Comparison of ENCODE assay signal across 14 cellular contexts in genomic region chr20:62686869-62687830, GRCh38. TPM values are rescaled to one million over a fixed set of nuclear protein-coding genes. Genes with fewer than 3 reads are reported as not detected.
DNase-seq lines count a peak whose midpoint lies in the region; ATAC-seq, FAIRE-seq and TF ChIP-seq lines count a peak whose summit lies in the region.
"Had no signal": no experiment of that assay in that cellular context is flagged by ENCODE, and none has a peak within 500 bp of the region (broad histone marks: within the 10 kb centered on the region; RNA-seq: fewer than 3 reads in every experiment).

No MANE protein-coding gene starts in this region.

- H3K27me3 ChIP-seq in mammary epithelial cell (ENCODE audit: insufficient read depth, low read length) = no peaks in the 10 kb centered on the region
- H3K27me3 ChIP-seq in K562 (ENCODE audit: control insufficient read depth in 2 of 2, insufficient read depth in 2 of 2, low read length in 2 of 2) = peaks cover 34 to 55% of the 10 kb centered on the region in 2 experiments

- POLR2A ChIA-PET in MCF 10A (lab: Yijun Ruan, JAX) = interaction anchor here (1.1 kb wide), 1 partner anchor 86 kb away, joined by 3 read pairs; no protein-coding TSS in a partner anchor
- POLR2A ChIA-PET in K562 (lab: Yijun Ruan, JAX) = interaction anchor here (0.6 to 1.3 kb wide), 2 partner anchors 13 to 14 kb away, joined by 3 to 6 read pairs; no protein-coding TSS in a partner anchor

- H3K79me2 ChIP-seq in mammary epithelial cell (ENCODE audit: insufficient read depth, low read length) (no peaks in the 10 kb centered on the region), K562 (ENCODE audit: control insufficient read depth, insufficient read depth, low read length) (no peaks in the 10 kb centered on the region)

- DNase-seq in MCF 10A (ENCODE audit: unreplicated experiment) (peak; percentile 75), mammary epithelial cell (no peak), K562 (ENCODE audit: extremely low read depth in 1 of 4, low spot score in 3 of 4) (no peak), left colon (peak; percentile 45 to 59), HUDEP-2 (lab: John Stamatoyannopoulos, UW; ENCODE audit: unreplicated experiment in 76 of 76) (no peak), frontal cortex (ENCODE audit: low spot score in 2 of 2) (no peak), SHP77 (lab: John Stamatoyannopoulos, UW) (no peak)
- DNase-seq: Caco-2, H9, Karpas-422 had no signal

- in situ Hi-C loops in mammary epithelial cell (cut with MboI; ENCODE audit: low sequenced_read_pairs in 2 of 2) = loop anchor here in 1 of 2 donors (25.0 kb wide), 1 partner anchor 100 kb away; the partner anchor contains the start of gene MRGBP
- in situ Hi-C loops in K562 (cut with MboI) = no loop called here

- CTCF ChIA-PET in MCF 10A (lab: Yijun Ruan, JAX) = interaction anchor here (0.7 to 4.1 kb wide), 3 partner anchors 104 to 588 kb away, joined by 3 to 26 read pairs (median 10); no protein-coding TSS in a partner anchor
- CTCF ChIA-PET in mammary epithelial cell (lab: Charles Lee; ENCODE audit: low non-redundant PET) = no interaction called here
- CTCF ChIA-PET in K562 (lab: Yijun Ruan, JAX; ENCODE audit: low intra/inter-chr PET ratio) = no interaction called here

- dilution Hi-C loops in mammary epithelial cell (cut with HindIII; ENCODE audit: low sequenced_read_pairs) = loop anchor here (5.0 kb wide), 1 partner anchor 45 kb away; no protein-coding TSS in a partner anchor

- no peaks in the 10 kb centered on the region for H3K9me1 ChIP-seq in K562 (ENCODE audit: control insufficient read depth, insufficient read depth, low read length)

- TF ChIP-seq EP300 in K562 (IDR thresholded peaks at IDR 0.05; ENCODE audit: low read length) = no peak

- WGBS in mammary epithelial cell (ENCODE audit: low coverage, missing lambda C conversion rate) = 61% methylated on average over 16 of the region's 37 CpGs
- 51% methylated on average over 29 of the region's 37 CpGs for WGBS in K562 (ENCODE audit: insufficient coverage, low coverage, missing lambda C conversion rate)

- intact Hi-C loops in MCF 10A (cut with micrococcal nuclease) (no loop called here), mammary epithelial cell (cut with micrococcal nuclease) (no loop called here), K562 (cut with micrococcal nuclease) (loop anchor here (5.0 kb wide), 1 partner anchor 105 kb away; no protein-coding TSS in a partner anchor), left colon (cut with DNase I, micrococcal nuclease) (no loop called here)

- no peak overlapping the region for H3K4me3 Mint-ChIP-seq in MCF 10A (ENCODE audit: unreplicated experiment)

- H3K36me3 ChIP-seq in mammary epithelial cell (ENCODE audit: insufficient read depth, low read length) (no peaks in the 10 kb centered on the region), K562 (ENCODE audit: control insufficient read depth, insufficient read depth, low read length) (no peaks in the 10 kb centered on the region)

- H4K20me1 ChIP-seq in mammary epithelial cell (ENCODE audit: insufficient read depth, low read length) = no peaks in the 10 kb centered on the region
- H4K20me1 ChIP-seq in K562 (replicated peaks; ENCODE audit: control insufficient read depth, insufficient read depth, low read length) = 0 out of 2 replicates have a peak, but pooled peaks cover 3% of the 10 kb centered on the region

- H3K36me3 Mint-ChIP-seq in MCF 10A (ENCODE audit: insufficient read depth, unreplicated experiment) = no peaks in the 10 kb centered on the region

- ATAC-seq in K562 = no peak
- peak; percentile 84 for ATAC-seq in left colon
- ATAC-seq in HG03439 (IDR thresholded peaks at IDR 0.05; ENCODE audit: unreplicated experiment) = no peak

- H2AFZ ChIP-seq in mammary epithelial cell (ENCODE audit: low read depth, low read length) = no peak overlapping the region
- H2AFZ ChIP-seq in K562 (ENCODE audit: low read depth, low read length) = no peak overlapping the region

- H3K27ac ChIP-seq in mammary epithelial cell (ENCODE audit: insufficient read depth, low read depth, low read length) (no peak overlapping the region), K562 (ENCODE audit: extremely low read depth, low read depth, low read length) (no peak overlapping the region)
- H3K27ac ChIP-seq: C4-2B had no signal

- TF ChIP-seq RAD21 in K562 (CRISPR knock-in tag; conservative IDR thresholded peaks at IDR 0.05 in 1 of 2, IDR thresholded peaks at IDR 0.05 in 1 of 2) = no peak

- H3K4me3 ChIP-seq in mammary epithelial cell (replicated peaks in 1 of 3; ENCODE audit: insufficient read depth in 1 of 3, low read depth in 2 of 3, low read length in 3 of 3) (no peak overlapping the region), K562 (no peak overlapping the region)

- no peak overlapping the region for H3K4me2 ChIP-seq in mammary epithelial cell (ENCODE audit: insufficient read depth, low read depth, low read length)
- no peak overlapping the region for H3K4me2 ChIP-seq in K562 (ENCODE audit: insufficient read depth, low read length)

- TF ChIP-seq POLR2A in K562 (conservative IDR thresholded peaks at IDR 0.05) = no peak

- H3K9ac ChIP-seq in mammary epithelial cell (ENCODE audit: insufficient read depth, low read length) (no peak overlapping the region), K562 (ENCODE audit: insufficient read depth in 1 of 2, low read depth in 2 of 2, low read length in 2 of 2) (no peak overlapping the region; a peak in 1 of 4 replicates)

- H3K27ac Mint-ChIP-seq in MCF 10A (ENCODE audit: low read depth, unreplicated experiment) = no peak overlapping the region
- H3K27ac Mint-ChIP-seq: H9 had no signal

- no peak for FAIRE-seq in K562 (lab: Jason Lieb, UNC)
- FAIRE-seq in frontal cortex (lab: Jason Lieb, UNC) = no peak

- no peak for TF ChIP-seq CTCF in MCF 10A (IDR thresholded peaks at IDR 0.05; ENCODE audit: unreplicated experiment)
- TF ChIP-seq CTCF in mammary epithelial cell (conservative IDR thresholded peaks at IDR 0.05 in 1 of 2, IDR thresholded peaks at IDR 0.05 in 1 of 2; ENCODE audit: extremely low read depth in 1 of 2, insufficient read depth in 1 of 2, low read depth in 1 of 2, low read length in 2 of 2) = no peak
- TF ChIP-seq CTCF in K562 (IDR thresholded peaks at IDR 0.05 in 2 of 3, conservative IDR thresholded peaks at IDR 0.05 in 1 of 3; ENCODE audit: insufficient read depth in 2 of 3, low read depth in 1 of 3, low read length in 3 of 3) = no peak

- BruUV-seq in MCF 10A (replicated peaks; lab: Mats Ljungman, UMichigan) = no TSS peak
- no TSS peak for BruUV-seq in mammary epithelial cell (replicated peaks; lab: Mats Ljungman, UMichigan)
- BruUV-seq in K562 (replicated peaks; lab: Mats Ljungman, UMichigan) = no TSS peak

- H3K27me3 Mint-ChIP-seq in MCF 10A (ENCODE audit: insufficient read depth, unreplicated experiment) = no peaks in the 10 kb centered on the region

- no peaks in the 10 kb centered on the region for H3K9me3 Mint-ChIP-seq in MCF 10A (ENCODE audit: unreplicated experiment)
- H3K9me3 Mint-ChIP-seq: H9 had no signal

- H3K4me1 Mint-ChIP-seq in MCF 10A (ENCODE audit: insufficient read depth, unreplicated experiment) = peaks cover 5% of the 10 kb centered on the region

- H3K9me3 ChIP-seq in mammary epithelial cell (replicated peaks; ENCODE audit: insufficient read depth, low read length) = no peaks in the 10 kb centered on the region
- no peaks in the 10 kb centered on the region for H3K9me3 ChIP-seq in K562 (replicated peaks; ENCODE audit: control insufficient read depth, insufficient read depth, low read depth, low read length)
- H3K9me3 ChIP-seq: Caco-2 had no signal

- peaks cover 11% of the 10 kb centered on the region for H3K4me1 ChIP-seq in mammary epithelial cell (ENCODE audit: insufficient read depth, low read length)
- H3K4me1 ChIP-seq in K562 (replicated peaks in 1 of 2; ENCODE audit: control insufficient read depth in 2 of 2, insufficient read depth in 2 of 2, low read length in 2 of 2) = peaks cover 15 to 65% of the 10 kb centered on the region in 2 experiments

RNA-seq across cellular contexts. Expression of gene NTSR1, which starts 21.5 kb away (rescaled TPM):
- 4.5 and 6.2 TPM in 2 replicates for total RNA-seq in MCF 10A (2022)
- under 1 TPM in 1 of 2 donors, not detected in 1; 0.14 TPM for total RNA-seq in mammary epithelial cell
- 0.82 TPM for polyA plus RNA-seq in mammary epithelial cell
- polyA minus RNA-seq in mammary epithelial cell = 0.83 TPM
- 0.25 TPM in 1 of 2 replicates, not detected in the other for total RNA-seq in K562 (2011; cell fraction: chromatin; rRNA removed; ENCODE audit: low replicate concordance)
- 0.17 TPM in 1 of 2 replicates, not detected in the other for total RNA-seq in K562 (2011; cell fraction: nucleolus; rRNA removed)
- total RNA-seq in K562 (2011; cell fraction: nucleoplasm; rRNA removed) = 0.15 TPM in 2 replicates
- total RNA-seq in K562 (2014; rRNA removed) = 0.41 TPM in 1 of 2 replicates, not detected in the other
- 0.04 TPM in 1 of 2 replicates, not detected in the other for total RNA-seq in K562 (2014; rRNA removed; fragmentation: Illumina TruSeq; extraction: Trizol)
- 0.14 and 0.15 TPM in 2 replicates for total RNA-seq in K562 (2015; rRNA removed; fragmentation: Illumina TruSeq; extraction: Trizol)
- 0.38 and 0.40 TPM in 2 replicates for total RNA-seq in K562 (2021)
- polyA plus RNA-seq in K562 (2011; rRNA removed) = 0.07 and 0.12 TPM in 2 replicates
- polyA plus RNA-seq in K562 (2011; cell fraction: cytosol; rRNA removed) = 0.10 and 0.31 TPM in 2 replicates
- 0.13 and 0.24 TPM in 2 replicates for polyA plus RNA-seq in K562 (2011; cell fraction: nucleus; rRNA removed)
- 0.51 and 0.61 TPM in 2 replicates for polyA plus RNA-seq in K562 (2012)
- 0.22 and 0.25 TPM in 2 replicates for polyA plus RNA-seq in K562 (2014; fragmentation: Illumina TruSeq; extraction: Trizol)
- not detected for polyA plus RNA-seq in K562 (2014; fragmentation: Nextera tagmentation; extraction: Ambion mirVana)
- polyA plus RNA-seq in K562 (2014; rRNA removed) = 0.04 and 0.12 TPM in 2 replicates
- 0.06 and 0.07 TPM in 2 replicates for polyA minus RNA-seq in K562 (2011; rRNA and poly(A)+ RNA removed)
- not detected in 2 replicates for polyA minus RNA-seq in K562 (2011; cell fraction: cytosol; rRNA and poly(A)+ RNA removed)
- polyA minus RNA-seq in K562 (2011; cell fraction: nucleus; rRNA and poly(A)+ RNA removed) = 0.13 TPM in 1 of 2 replicates, not detected in the other
- 1 to 10 TPM in 1 of 2 donors, not detected in 1; 2.3 TPM for total RNA-seq in left colon
- 4.9 TPM for total RNA-seq in frontal cortex
- total RNA-seq: OCI-LY7, SK-MEL-5 had no signal

RNA-seq across cellular contexts. Expression of gene SLCO4A1, which starts 44.8 kb away (rescaled TPM):
- 23.8 and 27.0 TPM in 2 replicates for total RNA-seq in MCF 10A (2022)
- under 1 TPM; 0.17 to 0.33 TPM for total RNA-seq in mammary epithelial cell
- 0.99 TPM for polyA plus RNA-seq in mammary epithelial cell
- 1.3 TPM for polyA minus RNA-seq in mammary epithelial cell
- 21.8 and 48.7 TPM in 2 replicates for total RNA-seq in K562 (2011; cell fraction: chromatin; rRNA removed; ENCODE audit: low replicate concordance)
- 35.3 and 40.5 TPM in 2 replicates for total RNA-seq in K562 (2011; cell fraction: nucleolus; rRNA removed)
- total RNA-seq in K562 (2011; cell fraction: nucleoplasm; rRNA removed) = 24.4 TPM in 2 replicates
- total RNA-seq in K562 (2014; rRNA removed) = 16.2 and 26.3 TPM in 2 replicates
- total RNA-seq in K562 (2014; rRNA removed; fragmentation: Illumina TruSeq; extraction: Trizol) = 6.8 and 7.3 TPM in 2 replicates
- total RNA-seq in K562 (2015; rRNA removed; fragmentation: Illumina TruSeq; extraction: Trizol) = 12.1 and 13.9 TPM in 2 replicates
- 21.9 and 25.2 TPM in 2 replicates for total RNA-seq in K562 (2021)
- 12.3 and 13.2 TPM in 2 replicates for polyA plus RNA-seq in K562 (2011; rRNA removed)
- 10.5 and 25.9 TPM in 2 replicates for polyA plus RNA-seq in K562 (2011; cell fraction: cytosol; rRNA removed)
- 46.8 and 83.4 TPM in 2 replicates for polyA plus RNA-seq in K562 (2011; cell fraction: nucleus; rRNA removed)
- 6.1 and 15.2 TPM in 2 replicates for polyA plus RNA-seq in K562 (2012)
- 13.6 and 15.4 TPM in 2 replicates for polyA plus RNA-seq in K562 (2014; fragmentation: Illumina TruSeq; extraction: Trizol)
- 1 to 10 TPM; 1.6 to 3.1 TPM for polyA plus RNA-seq in K562 (2014; fragmentation: Nextera tagmentation; extraction: Ambion mirVana)
- polyA plus RNA-seq in K562 (2014; rRNA removed) = 12.8 and 17.7 TPM in 2 replicates
- polyA minus RNA-seq in K562 (2011; rRNA and poly(A)+ RNA removed) = 5.1 and 5.5 TPM in 2 replicates
- 13.4 and 13.6 TPM in 2 replicates for polyA minus RNA-seq in K562 (2011; cell fraction: cytosol; rRNA and poly(A)+ RNA removed)
- 11.7 and 15.8 TPM in 2 replicates for polyA minus RNA-seq in K562 (2011; cell fraction: nucleus; rRNA and poly(A)+ RNA removed)
- 10 to 100 TPM; 15.0 to 22.2 TPM for total RNA-seq in left colon
- total RNA-seq in frontal cortex = 1.6 TPM

Comparison
In these comparisons a context has a peak if more than half of its experiments do, and no peak if none do; other contexts are left out.
1. DNase-seq: peak in MCF 10A (single experiment) and left colon (2 of 2); none in mammary epithelial cell (single experiment), K562 (0 of 4), HUDEP-2 (0 of 76), frontal cortex (0 of 2) and SHP77 (0 of 2).